29 cellular contexts compared by ENCODE assay signal in the genomic region with DNA sequence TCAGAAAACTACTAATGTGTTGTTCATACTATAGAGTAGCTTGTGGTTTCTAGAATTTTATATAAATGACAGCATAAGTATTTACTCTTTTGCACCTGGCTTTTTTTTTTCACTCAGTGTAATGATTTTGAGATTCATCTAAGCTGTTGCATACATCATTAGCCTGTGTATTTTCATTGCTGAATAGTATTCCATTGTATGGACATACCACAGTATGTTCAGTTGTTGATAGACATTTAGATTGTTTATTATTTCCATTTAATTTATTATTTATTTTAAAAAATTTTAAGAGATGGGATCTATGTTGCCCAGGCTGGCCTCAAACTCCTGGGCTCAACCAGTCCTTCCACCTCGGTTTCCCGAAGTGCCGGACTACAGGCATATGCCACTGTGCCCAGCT.
"Had no signal": no experiment of that assay in that cellular context is flagged by ENCODE, and none has a peak within 500 bp of the region (broad histone marks: within the 10 kb centered on the region; RNA-seq: fewer than 3 reads in every experiment).

No MANE protein-coding gene starts in this region.

- H3K79me2 ChIP-seq: hepatocyte had no signal

- H3K36me3 ChIP-seq: colonic mucosa, gastrocnemius medialis had no signal

- H2AFZ ChIP-seq: hepatocyte had no signal

- H3K4me3 ChIP-seq: colonic mucosa, coronary artery, dorsolateral prefrontal cortex, esophagus muscularis mucosa, esophagus squamous epithelium, gastrocnemius medialis, gastroesophageal sphincter, heart left ventricle, heart right ventricle, hepatocyte had no signal

- H3K27me3 ChIP-seq: colonic mucosa, dorsolateral prefrontal cortex, esophagus muscularis mucosa, esophagus squamous epithelium, foreskin keratinocyte, gastrocnemius medialis, gastroesophageal sphincter, heart left ventricle, heart right ventricle, hepatocyte had no signal

- DNase-seq: colonic mucosa; cortex of kidney; dermis blood vessel endothelial cell; dorsolateral prefrontal cortex; effector CD4-positive, alpha-beta T cell; effector CD8-positive, alpha-beta T cell; effector memory CD4-positive, alpha-beta T cell; effector memory CD8-positive, alpha-beta T cell; endodermal cell; erythroblast; esophagus squamous epithelium; foreskin fibroblast; foreskin keratinocyte; foreskin melanocyte; gastrocnemius medialis; glutamatergic neuron; head of caudate nucleus; heart left ventricle; heart right ventricle had no signal

- ATAC-seq: effector memory CD8-positive, alpha-beta T cell; esophagus mucosa; foreskin keratinocyte; gastrocnemius medialis; gastroesophageal sphincter; heart left ventricle; heart right ventricle had no signal

- H3K4me2 ChIP-seq: hepatocyte had no signal

- H3K27ac ChIP-seq: colonic mucosa, coronary artery, dorsolateral prefrontal cortex, epithelial cell of prostate, esophagus muscularis mucosa, esophagus squamous epithelium, foreskin keratinocyte, gastrocnemius medialis, gastroesophageal sphincter, heart left ventricle, heart right ventricle, hepatocyte had no signal

- H3K4me1 ChIP-seq: colonic mucosa, esophagus muscularis mucosa, esophagus squamous epithelium, foreskin keratinocyte, gastrocnemius medialis, gastroesophageal sphincter, heart left ventricle had no signal

- H3K9me3 ChIP-seq: colonic mucosa, esophagus squamous epithelium, gastrocnemius medialis had no signal

- FAIRE-seq: colon, endometrium, endothelial cell of umbilical vein, frontal cortex had no signal
